In the genomic region with DNA sequence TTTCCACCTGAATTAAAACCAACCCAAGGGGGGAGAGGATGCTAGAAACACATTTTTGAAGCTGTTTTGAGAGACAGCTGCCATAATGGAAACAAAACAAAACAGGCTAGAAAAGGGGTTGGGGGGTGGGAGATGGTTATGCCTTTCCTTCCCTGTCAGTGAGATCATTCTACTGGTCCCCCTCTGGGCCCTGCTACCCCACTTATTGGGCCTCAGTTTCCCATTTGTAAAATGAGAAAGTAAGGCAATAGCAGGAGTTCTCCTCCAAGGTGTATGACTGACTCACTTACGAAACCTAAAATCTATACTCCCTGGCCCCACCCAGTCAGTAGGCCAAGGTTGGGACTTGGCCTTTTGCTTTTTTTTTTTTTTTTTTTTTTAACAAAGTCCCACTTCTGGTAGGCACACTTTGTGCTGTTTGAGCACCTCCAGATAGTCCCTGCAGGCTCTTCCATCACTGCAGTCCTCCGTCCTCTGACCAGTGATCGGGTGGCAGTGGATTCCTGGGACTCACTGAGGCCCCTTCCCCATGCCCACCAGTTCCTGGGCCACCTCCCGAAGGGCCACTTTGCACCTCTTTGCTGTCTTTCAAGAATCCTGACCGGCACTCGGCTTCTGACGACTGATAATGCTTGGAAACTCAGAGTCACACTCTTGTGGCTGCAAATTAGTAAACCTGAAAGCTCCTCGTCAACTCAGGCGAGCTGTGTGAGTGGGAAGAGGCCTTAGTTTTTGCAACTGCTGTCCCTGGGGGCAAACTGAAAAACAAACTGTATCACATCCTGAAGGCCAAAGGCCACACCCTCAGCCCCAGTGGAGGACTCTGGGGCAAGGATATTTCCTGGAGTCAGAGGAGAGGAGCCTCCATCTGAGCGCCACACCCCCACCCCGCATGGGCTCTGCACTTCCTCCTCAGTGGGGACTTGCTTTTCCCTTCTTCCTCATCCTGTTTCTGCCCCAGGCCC, we compare ENCODE assay signal across 8 cellular contexts. TPM values are rescaled to one million over a fixed set of nuclear protein-coding genes. Genes with fewer than 3 reads are reported as not detected.
DNase-seq lines count a peak whose midpoint lies in the region; ATAC-seq and TF ChIP-seq lines count a peak whose summit lies in the region.
"Had no signal": no experiment of that assay in that cellular context is flagged by ENCODE, and none has a peak within 500 bp of the region (broad histone marks: within the 10 kb centered on the region; RNA-seq: fewer than 3 reads in every experiment).

No MANE protein-coding gene starts in this region.

- no peak overlapping the region for H2BK5ac ChIP-seq in mesenchymal stem cell (ENCODE audit: low read depth, low read length, poor library complexity, severe bottlenecking)

- no peak overlapping the region for H3K23ac ChIP-seq in mesenchymal stem cell (ENCODE audit: low read length in 2 of 2)

- H3K4ac ChIP-seq in mesenchymal stem cell (ENCODE audit: low read depth in 1 of 2, low read length in 2 of 2): no peak overlapping the region

- no peak overlapping the region for H2BK15ac ChIP-seq in mesenchymal stem cell (ENCODE audit: low read depth, poor library complexity, severe bottlenecking)

- TF ChIP-seq CTCF in right lobe of liver (IDR thresholded peaks at IDR 0.05) (no peak), upper lobe of right lung (IDR thresholded peaks at IDR 0.05) (no peak)

- peak; percentile 86 for ATAC-seq in GM19351 (IDR thresholded peaks at IDR 0.05; ENCODE audit: unreplicated experiment)
- ATAC-seq in HG03108 (IDR thresholded peaks at IDR 0.05; ENCODE audit: unreplicated experiment): peak; percentile 71
- ATAC-seq in right lobe of liver: peak; percentile 55 to 72 (median 62)
- ATAC-seq in upper lobe of right lung: peak; percentile 86

- intact Hi-C loops in right lobe of liver (cut with DNase I): no loop called here
- intact Hi-C loops in upper lobe of right lung (cut with DNase I): no loop called here

- no peak overlapping the region for H3K4me2 ChIP-seq in mesenchymal stem cell (ENCODE audit: low read length, poor library complexity, severe bottlenecking)

- H4K91ac ChIP-seq in mesenchymal stem cell (ENCODE audit: low read length): no peak overlapping the region

- H3K4me1 ChIP-seq in right lobe of liver (no peaks in the 10 kb centered on the region), upper lobe of right lung (peaks cover 7% of the 10 kb centered on the region), mesenchymal stem cell (ENCODE audit: control insufficient read depth, insufficient read depth, low read depth, low read length) (peaks cover 3% of the 10 kb centered on the region)

- H2BK12ac ChIP-seq in mesenchymal stem cell (ENCODE audit: low read length in 2 of 2): no peak overlapping the region

- peak; percentile 87 for DNase-seq in activated CD4-positive, alpha-beta T cell treated with anti-CD3 and anti-CD28 coated beads for 48 hours
- DNase-seq in right lobe of liver (peak in 2 of 3 donors; percentile 46 to 67), upper lobe of right lung (peak; percentile 81), ureter (ENCODE audit: low spot score) (no peak), mesenchymal stem cell (no peak)

- WGBS in right lobe of liver (ENCODE audit: insufficient coverage, low coverage, low lambda C conversion rate, missing lambda C conversion rate): 42% methylated on average over 7 of the region's 11 CpGs
- WGBS in mesenchymal stem cell: 58% methylated on average over 11 of the region's 11 CpGs

- H3K36me3 ChIP-seq in right lobe of liver (no peaks in the 10 kb centered on the region), upper lobe of right lung (no peaks in the 10 kb centered on the region), mesenchymal stem cell (ENCODE audit: control insufficient read depth in 1 of 2, insufficient read depth in 2 of 2, low read depth in 1 of 2, low read length in 2 of 2) (no peaks in the 10 kb centered on the region)

- H2AK5ac ChIP-seq in mesenchymal stem cell (ENCODE audit: low read length, severe bottlenecking): no peak overlapping the region

- no peak for TF ChIP-seq POLR2A in right lobe of liver (IDR thresholded peaks at IDR 0.05)

- H3K27me3 ChIP-seq in right lobe of liver (no peaks in the 10 kb centered on the region), upper lobe of right lung (no peaks in the 10 kb centered on the region), mesenchymal stem cell (ENCODE audit: control insufficient read depth in 1 of 2, insufficient read depth in 1 of 2, low read length in 2 of 2) (peaks cover 0 to 22% of the 10 kb centered on the region in 2 experiments)

- H3K14ac ChIP-seq in mesenchymal stem cell (ENCODE audit: low read length in 2 of 2): no peak overlapping the region

- H3K9ac ChIP-seq in mesenchymal stem cell (ENCODE audit: low read length): no peak overlapping the region

- no peak overlapping the region for H4K8ac ChIP-seq in mesenchymal stem cell (ENCODE audit: low read length)

- H3K79me1 ChIP-seq in mesenchymal stem cell (replicated peaks; ENCODE audit: low read length, poor library complexity, severe bottlenecking): no peaks in the 10 kb centered on the region

- H3K4me3 ChIP-seq in right lobe of liver (no peak overlapping the region), upper lobe of right lung (no peak overlapping the region), mesenchymal stem cell (ENCODE audit: insufficient read depth in 1 of 2, low read depth in 1 of 2, low read length in 2 of 2) (peak overlapping the region in 1 of 2 experiments; percentile 1)

- no peak overlapping the region for H3K18ac ChIP-seq in mesenchymal stem cell (ENCODE audit: low read depth in 1 of 2, low read length in 2 of 2)

- no peak overlapping the region for H2BK120ac ChIP-seq in mesenchymal stem cell (ENCODE audit: low read depth, low read length)

- H3K9me3 ChIP-seq in right lobe of liver (no peaks in the 10 kb centered on the region), upper lobe of right lung (no peaks in the 10 kb centered on the region), mesenchymal stem cell (ENCODE audit: control insufficient read depth, low read length) (no peaks in the 10 kb centered on the region)

- no peak overlapping the region for H3K27ac ChIP-seq in right lobe of liver
- H3K27ac ChIP-seq in upper lobe of right lung: peak overlapping the region; percentile 55
- H3K27ac ChIP-seq in mesenchymal stem cell (ENCODE audit: low read length, poor library complexity, severe bottlenecking): no peak overlapping the region

- no peak overlapping the region for H2AFZ ChIP-seq in mesenchymal stem cell (ENCODE audit: low read depth, low read length)

RNA-seq across cellular contexts. Expression of a gene that starts 6.7 kb away (rescaled TPM):
- 1 to 10 TPM; 1.2 to 4.9 (median 2.2) TPM for total RNA-seq in right lobe of liver
- 16.0 TPM for total RNA-seq in upper lobe of right lung
- total RNA-seq in ureter: 12.3 TPM
- polyA plus RNA-seq in mesenchymal stem cell (2013, experiment 1 of 2): not detected
- not detected for polyA plus RNA-seq in mesenchymal stem cell (2013, experiment 2 of 2)
- total RNA-seq: fibroblast of villous mesenchyme had no signal

RNA-seq across cellular contexts. Expression of a gene that starts 56.6 kb away (rescaled TPM):
- total RNA-seq in right lobe of liver (10 to 100 TPM in 3 of 6 experiments, 1 to 10 TPM in 3; 5.6 to 17.6 (median 11.8) TPM), upper lobe of right lung (39.4 TPM), ureter (47.4 TPM)
- 77.6 TPM for polyA plus RNA-seq in mesenchymal stem cell (2013, experiment 1 of 2)
- polyA plus RNA-seq in mesenchymal stem cell (2013, experiment 2 of 2): 81.4 TPM

Comparison
In these comparisons a context has a peak if more than half of its experiments do, and no peak if none do; other contexts are left out.
1. DNase-seq: peak in activated CD4-positive, alpha-beta T cell treated with anti-CD3 and anti-CD28 coated beads for 48 hours (single experiment), right lobe of liver (2 of 3) and upper lobe of right lung (single experiment); none in ureter (single experiment) and mesenchymal stem cell (single experiment).
2. Peak in every context shown above with its lines, with median percentiles within 50 percentile points of each other: ATAC-seq.